8 cellular contexts compared by ENCODE assay signal in the genomic region with DNA sequence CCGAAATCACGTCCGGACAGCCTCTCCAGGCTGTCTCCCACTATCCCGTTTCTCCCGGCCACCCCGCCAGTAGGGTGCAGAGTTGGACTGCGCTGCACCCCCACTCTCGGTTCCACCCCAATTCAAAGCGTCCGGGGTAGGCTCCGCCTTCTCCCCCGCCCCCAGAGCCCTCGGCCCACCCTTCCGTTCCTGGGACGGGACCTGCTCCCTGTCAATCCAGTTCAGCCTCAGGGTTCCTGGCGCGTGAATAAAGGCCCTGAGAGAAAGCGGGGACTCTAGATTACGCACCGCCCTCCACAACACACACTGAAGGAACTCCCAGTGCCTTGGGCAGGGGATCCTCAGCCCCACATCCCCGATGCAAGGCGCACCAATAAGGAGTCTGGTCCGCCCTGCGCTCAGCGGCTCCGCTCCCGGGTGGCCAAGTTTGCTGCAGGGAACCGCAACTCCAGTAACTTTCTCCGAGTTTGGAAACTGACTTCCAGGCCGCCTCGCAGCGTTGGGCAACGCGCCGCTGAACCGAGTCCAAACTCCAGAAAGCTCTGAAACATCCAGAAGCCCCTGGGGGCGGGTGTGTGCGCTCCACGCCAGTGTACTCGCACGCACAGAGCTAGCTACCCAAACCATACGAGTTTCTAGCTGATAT.
A peak's percentile ranks its signal among the peaks of the same experiment; 100 is the strongest.
DNase-seq lines count a peak whose midpoint lies in the region; ATAC-seq lines count a peak whose summit lies in the region.

No MANE protein-coding gene starts in this region.

- DNase-seq in GM04503 (ENCODE audit: low read depth) (peak; percentile 60), NCI-H2171 (lab: John Stamatoyannopoulos, UW) (peak; percentile 23), islet precursor cell (peak; percentile 97), T-helper 1 cell (no peak)
- no peak for DNase-seq in effector CD4-positive, alpha-beta T cell

- peak overlapping the region; percentile 35 to 61 (median 50) for H3K4me3 ChIP-seq in skin epidermis

- H3K27ac ChIP-seq in cingulate gyrus (ENCODE audit: low read depth, low read length) (peak overlapping the region; percentile 94), skin epidermis (peak overlapping the region in 20 of 21 experiments; percentile 46 to 91 (median 82))

- no peak for ATAC-seq in GM21447 (IDR thresholded peaks at IDR 0.05; ENCODE audit: unreplicated experiment)

Comparison
In these comparisons a context has a peak if more than half of its experiments do, and no peak if none do; other contexts are left out.
1. DNase-seq: peak in GM04503 (single experiment), NCI-H2171 (single experiment) and islet precursor cell (single experiment); none in T-helper 1 cell (0 of 5) and effector CD4-positive, alpha-beta T cell (single experiment).